In the genomic region with DNA sequence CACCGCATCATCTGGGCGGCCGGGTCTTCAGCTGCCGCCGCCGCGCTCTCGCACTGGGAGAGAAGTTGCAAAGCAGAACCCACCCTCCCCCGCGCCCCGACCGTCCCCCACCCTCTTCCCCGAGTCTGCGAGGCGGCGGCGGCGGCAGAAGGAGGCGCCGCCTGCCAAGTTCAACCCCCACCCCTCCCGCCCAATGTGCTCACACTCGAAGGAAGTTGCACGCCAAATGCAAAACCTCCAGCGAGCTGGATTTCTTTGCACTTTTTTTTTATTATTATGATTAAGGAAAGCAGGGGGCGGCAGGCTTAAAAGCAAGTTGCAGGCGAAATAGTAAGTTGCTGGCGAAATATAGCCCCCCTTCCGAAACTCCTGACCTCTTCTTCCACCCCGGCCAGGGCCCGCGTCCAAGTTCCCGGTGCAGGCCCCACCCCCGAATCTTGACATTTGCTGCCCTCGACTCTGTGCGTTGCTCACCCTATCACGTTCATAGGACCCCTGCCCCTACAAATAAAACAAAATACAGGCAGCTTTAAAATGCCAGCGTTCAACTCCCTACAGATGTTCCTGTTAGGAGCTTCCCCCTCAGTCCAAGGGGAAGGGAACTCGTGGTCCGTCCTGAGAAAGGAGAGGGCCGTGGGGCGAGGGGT, we compare ENCODE assay signal across 8 cellular contexts. TPM values are rescaled to one million over a fixed set of nuclear protein-coding genes. Genes with fewer than 3 reads are reported as not detected.
DNase-seq lines count a peak whose midpoint lies in the region; ATAC-seq and TF ChIP-seq lines count a peak whose summit lies in the region.

No MANE protein-coding gene starts in this region.

- H3K36me3 Mint-ChIP-seq in endodermal cell (ENCODE audit: low read depth): peaks cover 5% of the 10 kb centered on the region

- H3K9me3 Mint-ChIP-seq in endodermal cell: no peaks in the 10 kb centered on the region

- H3K4me1 ChIP-seq in endodermal cell (ENCODE audit: control insufficient read depth, insufficient read depth, low read length) (peaks cover 7% of the 10 kb centered on the region), mesodermal cell (ENCODE audit: control insufficient read depth, insufficient read depth, low read length, poor library complexity, severe bottlenecking) (peaks cover 9% of the 10 kb centered on the region)

- DNase-seq in AG08395 (ENCODE audit: low spot score) (peak; percentile 80), NCI-H82 treated with DMSO at 0.1 percent for 48 hours (lab: John Stamatoyannopoulos, UW; ENCODE audit: unreplicated experiment) (peak; percentile 23), endodermal cell (peak; percentile 85)
- DNase-seq in activated CD8-positive, alpha-beta memory T cell treated with anti-CD3 and anti-CD28 coated beads, Interleukin-2, amount 50 U/mL, for 1 hour (ENCODE audit: extremely low read depth): peak; percentile 30
- peak; percentile 40 for DNase-seq in stimulated activated CD8-positive, alpha-beta memory T cell treated with anti-CD3 and anti-CD28 coated beads, Interleukin-15, amount 100 ng/mL, for 1 hour (ENCODE audit: low read depth)

- H3K27ac ChIP-seq in endodermal cell (ENCODE audit: low read depth, low read length) (no peak overlapping the region), mesodermal cell (ENCODE audit: low read depth, low read length, severe bottlenecking) (peak overlapping the region; percentile 95)

- H3K9me3 ChIP-seq in endodermal cell (ENCODE audit: control insufficient read depth, low read length): peaks cover 4% of the 10 kb centered on the region
- no peaks in the 10 kb centered on the region for H3K9me3 ChIP-seq in mesodermal cell (ENCODE audit: control insufficient read depth, low read length)

- ATAC-seq in GM18873 (IDR thresholded peaks at IDR 0.05; ENCODE audit: low FRiP score, unreplicated experiment) (peak; percentile 5), HG03139 (IDR thresholded peaks at IDR 0.05; ENCODE audit: unreplicated experiment) (peak; percentile 27)

- peak overlapping the region; percentile 16 for H3K27ac Mint-ChIP-seq in endodermal cell

- H3K4me3 Mint-ChIP-seq in endodermal cell: peak overlapping the region; percentile 79

- no peak for TF ChIP-seq CTCF in endodermal cell (conservative IDR thresholded peaks at IDR 0.05)

- H3K9ac ChIP-seq in endodermal cell (ENCODE audit: extremely low read depth, low read length, poor library complexity, severe bottlenecking): peak overlapping the region; percentile 52

- H3K4me3 ChIP-seq in endodermal cell (ENCODE audit: low read length): peak overlapping the region; percentile 85
- H3K4me3 ChIP-seq in mesodermal cell (ENCODE audit: extremely low read depth, insufficient read depth, low read length, poor library complexity, severe bottlenecking): peak overlapping the region; percentile 76

- peaks cover 28% of the 10 kb centered on the region for H3K4me1 Mint-ChIP-seq in endodermal cell

- peaks cover 4% of the 10 kb centered on the region for H3K36me3 ChIP-seq in endodermal cell (ENCODE audit: control insufficient read depth, insufficient read depth, low read length)
- peaks cover 4% of the 10 kb centered on the region for H3K36me3 ChIP-seq in mesodermal cell (ENCODE audit: control insufficient read depth, insufficient read depth, low read length)

- 1% methylated on average over 11 to 40 of the region's 41 CpGs for WGBS in endodermal cell (ENCODE audit: insufficient coverage in 1 of 2, insufficient read length in 1 of 2), 2 experiments
- WGBS in mesodermal cell (ENCODE audit: insufficient coverage in 2 of 2), 2 experiments: 2 to 3% methylated on average over 7 to 12 of the region's 41 CpGs

- H3K27me3 ChIP-seq in endodermal cell (ENCODE audit: control insufficient read depth, insufficient read depth, low read length, poor library complexity, severe bottlenecking): no peaks in the 10 kb centered on the region

- H3K27me3 Mint-ChIP-seq in endodermal cell (ENCODE audit: insufficient read depth): peaks cover 29% of the 10 kb centered on the region

RNA-seq across cellular contexts. Expression of gene NR3C1, which starts 1.1 kb away (rescaled TPM):
- 10 to 100 TPM in 1 of 2 donors, 1 to 10 TPM in 1; 9.5 to 20.5 TPM for total RNA-seq in endodermal cell
- 5.1 TPM for polyA plus RNA-seq in endodermal cell (2013, experiment 1 of 2)
- polyA plus RNA-seq in endodermal cell (2013, experiment 2 of 2): 4.6 TPM
- 8.3 TPM for polyA plus RNA-seq in mesodermal cell (2013, experiment 1 of 2)
- 9.3 TPM for polyA plus RNA-seq in mesodermal cell (2013, experiment 2 of 2)

Comparison
In these comparisons a context has a peak if more than half of its experiments do, and no peak if none do; other contexts are left out.
1. DNase-seq: peak in every context shown above with its lines; median percentile 85 in endodermal cell; 80 in AG08395; 40 in stimulated activated CD8-positive, alpha-beta memory T cell treated with anti-CD3 and anti-CD28 coated beads, Interleukin-15, amount 100 ng/mL, for 1 hour; 30 in activated CD8-positive, alpha-beta memory T cell treated with anti-CD3 and anti-CD28 coated beads, Interleukin-2, amount 50 U/mL, for 1 hour; 23 in NCI-H82 treated with DMSO at 0.1 percent for 48 hours.